11 cellular contexts compared by ENCODE assay signal in the genomic region with DNA sequence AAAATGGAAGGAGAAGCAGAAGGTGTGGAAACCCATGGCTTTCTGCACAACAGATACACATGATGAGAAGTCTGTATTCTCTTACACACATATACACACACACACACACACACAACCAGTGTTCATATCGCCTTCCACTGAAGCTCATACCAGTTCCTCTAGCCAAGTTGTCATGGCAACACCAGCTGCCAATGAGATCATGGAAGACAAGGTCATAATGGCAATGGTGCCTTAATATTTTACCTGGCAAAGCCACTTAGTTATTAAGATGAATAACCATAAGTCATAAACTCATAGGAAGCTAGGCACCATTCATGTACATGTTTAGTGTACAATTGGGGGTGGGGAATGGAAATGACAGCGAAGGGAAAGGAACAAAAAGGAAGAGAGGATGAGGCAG. TPM values are rescaled to one million over a fixed set of nuclear protein-coding genes. Genes with fewer than 3 reads are reported as not detected.
DNase-seq lines count a peak whose midpoint lies in the region; ATAC-seq, FAIRE-seq and TF ChIP-seq lines count a peak whose summit lies in the region.
"Had no signal": no experiment of that assay in that cellular context is flagged by ENCODE, and none has a peak within 500 bp of the region (broad histone marks: within the 10 kb centered on the region; RNA-seq: fewer than 3 reads in every experiment).

No MANE protein-coding gene starts in this region.

- no peak overlapping the region for H3K4me3 ChIP-seq in bronchial epithelial cell (ENCODE audit: low read depth, low read length)
- no peak overlapping the region for H3K4me3 ChIP-seq in neuronal stem cell (ENCODE audit: low read length in 2 of 2)
- H3K4me3 ChIP-seq: SJSA1 had no signal

- H3K79me1 ChIP-seq in neuronal stem cell (ENCODE audit: low read depth, low read length) = no peaks in the 10 kb centered on the region

- H2BK15ac ChIP-seq in neuronal stem cell (ENCODE audit: low read length) = no peak overlapping the region

- no peak overlapping the region for H3K4me2 ChIP-seq in neuronal stem cell (ENCODE audit: insufficient read depth, low read length, poor library complexity, severe bottlenecking)

- no peak overlapping the region for H4K91ac ChIP-seq in neuronal stem cell (ENCODE audit: low read depth, low read length, poor library complexity)

- H2BK12ac ChIP-seq in neuronal stem cell (ENCODE audit: low read length) = no peak overlapping the region

- no peak overlapping the region for H3K18ac ChIP-seq in neuronal stem cell (ENCODE audit: low read length)

- H2BK120ac ChIP-seq in neuronal stem cell (ENCODE audit: low read depth, low read length) = no peak overlapping the region

- H3K14ac ChIP-seq in neuronal stem cell (ENCODE audit: low read length) = no peak overlapping the region

- no peaks in the 10 kb centered on the region for H3K27me3 ChIP-seq in bronchial epithelial cell (ENCODE audit: control insufficient read depth, insufficient read depth, low read length)
- no peaks in the 10 kb centered on the region for H3K27me3 ChIP-seq in neuronal stem cell (ENCODE audit: control insufficient read depth in 3 of 3, insufficient read depth in 3 of 3, low read depth in 1 of 3, low read length in 3 of 3)
- H3K27me3 ChIP-seq: SJSA1, tibial artery had no signal

- FAIRE-seq in bronchial epithelial cell (lab: Jason Lieb, UNC) = no peak

- no peaks in the 10 kb centered on the region for H3K9me3 ChIP-seq in neuronal stem cell (replicated peaks in 1 of 2; ENCODE audit: control insufficient read depth in 2 of 2, insufficient read depth in 1 of 2, low read depth in 1 of 2, low read length in 2 of 2)
- H3K9me3 ChIP-seq: SJSA1, tibial artery had no signal

- no peak for TF ChIP-seq CTCF in bronchial epithelial cell (IDR thresholded peaks at IDR 0.05; ENCODE audit: insufficient read depth, low read length, severe bottlenecking)

- no peaks in the 10 kb centered on the region for H3K36me3 ChIP-seq in bronchial epithelial cell (ENCODE audit: control insufficient read depth, insufficient read depth, low read length)
- no peaks in the 10 kb centered on the region for H3K36me3 ChIP-seq in neuronal stem cell (replicated peaks in 1 of 2; ENCODE audit: control insufficient read depth in 2 of 2, insufficient read depth in 2 of 2, low read length in 2 of 2)
- H3K36me3 ChIP-seq: tibial artery had no signal

- H4K8ac ChIP-seq in neuronal stem cell (ENCODE audit: low read depth, low read length) = no peak overlapping the region

- no CpG with 5 or more reads among the region's 2 CpGs for WGBS in neuronal stem cell (ENCODE audit: extremely low coverage in 2 of 2, insufficient read length in 2 of 2, insufficient replicate concordance in 1 of 2), 2 donors

- H3K23ac ChIP-seq in neuronal stem cell (ENCODE audit: low read depth, low read length, poor library complexity) = no peak overlapping the region

- H2AFZ ChIP-seq in neuronal stem cell (ENCODE audit: low read length) = peak overlapping the region; percentile 52

- no peak overlapping the region for H3K9ac ChIP-seq in neuronal stem cell (ENCODE audit: low read depth, low read length, poor library complexity)

- no peak overlapping the region for H2AK5ac ChIP-seq in neuronal stem cell (ENCODE audit: low read depth, low read length)

- H3K4me1 ChIP-seq in neuronal stem cell (ENCODE audit: control insufficient read depth in 2 of 2, insufficient read depth in 1 of 2, low read depth in 1 of 2, low read length in 2 of 2) = peaks cover 21 to 26% of the 10 kb centered on the region in 2 donors

- H3K27ac ChIP-seq in neuronal stem cell (replicated peaks; ENCODE audit: low read length) = no peak overlapping the region
- H3K27ac ChIP-seq: SJSA1 had no signal

- no peak overlapping the region for H3K4ac ChIP-seq in neuronal stem cell (ENCODE audit: low read length)

- no peak overlapping the region for H2BK5ac ChIP-seq in neuronal stem cell (ENCODE audit: low read length)

- ATAC-seq in esophagus mucosa = no peak
- no peak for ATAC-seq in HG03378 (IDR thresholded peaks at IDR 0.05; ENCODE audit: unreplicated experiment)

- DNase-seq in NCI-H748 (lab: John Stamatoyannopoulos, UW; ENCODE audit: unreplicated experiment) = peak; percentile 63
- DNase-seq in NCI-H748 treated with DMSO at 0.1 percent for 48 hours (lab: John Stamatoyannopoulos, UW) = no peak
- peak; percentile 9 for DNase-seq in NCI-H1092 treated with DMSO at 0.1 percent for 48 hours (lab: John Stamatoyannopoulos, UW)
- peak; percentile 37 for DNase-seq in bronchial epithelial cell (ENCODE audit: low read depth)
- DNase-seq in neuronal stem cell (ENCODE audit: low spot score) = no peak
- DNase-seq in SIG-M5 (lab: John Stamatoyannopoulos, UW) = no peak
- DNase-seq: activated T-cell treated with anti-CD3 and anti-CD28 coated beads, Interleukin-2, amount 50 U/mL, for 1 hour had no signal

RNA-seq across cellular contexts. Expression of gene DHRS12, which starts 2.6 kb away (rescaled TPM):
- 2.4 and 6.0 TPM in 2 replicates for total RNA-seq in bronchial epithelial cell
- 18.5 TPM for polyA plus RNA-seq in neuronal stem cell (2013, experiment 1 of 2)
- 20.4 TPM for polyA plus RNA-seq in neuronal stem cell (2013, experiment 2 of 2)
- total RNA-seq in esophagus mucosa = 7.3 TPM

RNA-seq across cellular contexts. Expression of gene TMEM272, which starts 38.4 kb away (rescaled TPM):
- total RNA-seq in bronchial epithelial cell (not detected in 2 replicates), esophagus mucosa (not detected)
- 0.04 TPM for polyA plus RNA-seq in neuronal stem cell (2013, experiment 1 of 2)
- 0.03 TPM for polyA plus RNA-seq in neuronal stem cell (2013, experiment 2 of 2)

RNA-seq across cellular contexts. Expression of gene CCDC70, which starts 55.2 kb away (rescaled TPM):
- total RNA-seq in bronchial epithelial cell = not detected in 2 replicates
- polyA plus RNA-seq in neuronal stem cell (2013, experiment 1 of 2) = not detected
- polyA plus RNA-seq in neuronal stem cell (2013, experiment 2 of 2) = not detected
- not detected for total RNA-seq in esophagus mucosa

Comparison
In these comparisons a context has a peak if more than half of its experiments do, and no peak if none do; other contexts are left out.
1. DNase-seq: peak in NCI-H748 (single experiment), NCI-H1092 treated with DMSO at 0.1 percent for 48 hours (single experiment) and bronchial epithelial cell (single experiment); none in NCI-H748 treated with DMSO at 0.1 percent for 48 hours (single experiment), neuronal stem cell (single experiment) and SIG-M5 (single experiment).